12 cellular contexts compared by ENCODE assay signal in the genomic region with DNA sequence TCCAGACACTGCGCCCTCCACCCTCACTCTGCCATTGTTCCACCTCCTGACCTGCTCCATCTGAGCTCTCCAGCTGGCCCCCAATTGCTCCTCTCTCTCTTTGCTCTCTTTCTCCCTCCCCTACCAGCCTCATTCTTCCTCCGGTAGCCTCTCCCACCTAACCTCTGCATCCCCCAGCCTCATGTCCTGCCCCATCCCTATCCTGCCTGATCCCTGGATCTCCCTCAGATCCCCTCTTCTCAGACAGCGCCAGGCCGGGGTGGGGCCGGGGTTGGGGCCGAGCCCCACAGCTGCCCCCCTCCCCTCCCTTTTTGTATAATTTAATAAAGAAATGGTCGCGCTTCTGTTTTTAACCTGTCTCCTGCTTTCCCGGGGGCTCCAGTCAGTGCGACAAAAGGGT. TPM values are rescaled to one million over a fixed set of nuclear protein-coding genes. Genes with fewer than 3 reads are reported as not detected.
DNase-seq lines count a peak whose midpoint lies in the region; ATAC-seq and TF ChIP-seq lines count a peak whose summit lies in the region.
"Had no signal": no experiment of that assay in that cellular context is flagged by ENCODE, and none has a peak within 500 bp of the region (broad histone marks: within the 10 kb centered on the region; RNA-seq: fewer than 3 reads in every experiment).

No MANE protein-coding gene starts in this region.

- peaks cover 28% of the 10 kb centered on the region for H3K36me3 Mint-ChIP-seq in activated CD8-positive, alpha-beta memory T cell treated with anti-CD3 and anti-CD28 coated beads, Interleukin-2, amount 10 ng/mL, durations not matched to agents 7 days and 5 days
- H3K36me3 Mint-ChIP-seq in brain: peaks cover 32% of the 10 kb centered on the region
- H3K36me3 Mint-ChIP-seq in stimulated activated effector memory CD8-positive, alpha-beta T cell treated with anti-CD3 and anti-CD28 coated beads, Interleukin-12 subunit alpha, Interleukin-12 subunit beta, amount 100 ng/mL, for 72 hours: peaks cover 92% of the 10 kb centered on the region

- no peak for TF ChIP-seq CTCF in brain (conservative IDR thresholded peaks at IDR 0.05)

- CTCF ChIA-PET in activated CD8-positive, alpha-beta memory T cell treated with anti-CD3 and anti-CD28 coated beads, Interleukin-2, amount 10 ng/mL, durations not matched to agents 7 days and 5 days (lab: Charles Lee): interaction anchor here (1.3 to 6.5 kb wide), 4 partner anchors 9 to 102 kb away, joined by 4 to 108 read pairs (median 54); partner anchors contain the start of genes MLF2, SPSB2 and ZNF384

- H3K4me1 Mint-ChIP-seq in activated CD8-positive, alpha-beta memory T cell treated with anti-CD3 and anti-CD28 coated beads, Interleukin-2, amount 10 ng/mL, durations not matched to agents 7 days and 5 days: peaks cover 44% of the 10 kb centered on the region
- H3K4me1 Mint-ChIP-seq in brain: peaks cover 64% of the 10 kb centered on the region
- H3K4me1 Mint-ChIP-seq in stimulated activated effector memory CD8-positive, alpha-beta T cell treated with anti-CD3 and anti-CD28 coated beads, Interleukin-12 subunit alpha, Interleukin-12 subunit beta, amount 100 ng/mL, for 72 hours: peaks cover 71% of the 10 kb centered on the region

- H3K9me3 Mint-ChIP-seq in activated CD8-positive, alpha-beta memory T cell treated with anti-CD3 and anti-CD28 coated beads, Interleukin-2, amount 10 ng/mL, durations not matched to agents 7 days and 5 days (ENCODE audit: low read depth): no peaks in the 10 kb centered on the region
- H3K9me3 Mint-ChIP-seq in brain: peaks cover 0 to 4% (median 0%) of the 10 kb centered on the region in 5 experiments
- H3K9me3 Mint-ChIP-seq in stimulated activated effector memory CD8-positive, alpha-beta T cell treated with anti-CD3 and anti-CD28 coated beads, Interleukin-12 subunit alpha, Interleukin-12 subunit beta, amount 100 ng/mL, for 72 hours: no peaks in the 10 kb centered on the region

- peaks cover 3% of the 10 kb centered on the region for H3K27me3 Mint-ChIP-seq in activated CD8-positive, alpha-beta memory T cell treated with anti-CD3 and anti-CD28 coated beads, Interleukin-2, amount 10 ng/mL, durations not matched to agents 7 days and 5 days
- H3K27me3 Mint-ChIP-seq in brain: peaks cover 12% of the 10 kb centered on the region

- no peak overlapping the region for H3K4me3 Mint-ChIP-seq in activated CD8-positive, alpha-beta memory T cell treated with anti-CD3 and anti-CD28 coated beads, Interleukin-2, amount 10 ng/mL, durations not matched to agents 7 days and 5 days
- H3K4me3 Mint-ChIP-seq in brain: peak overlapping the region in 4 of 5 experiments; percentile 41 to 76 (median 66)
- peak overlapping the region; percentile 88 for H3K4me3 Mint-ChIP-seq in stimulated activated effector memory CD8-positive, alpha-beta T cell treated with anti-CD3 and anti-CD28 coated beads, Interleukin-12 subunit alpha, Interleukin-12 subunit beta, amount 100 ng/mL, for 72 hours

- ATAC-seq in activated CD8-positive, alpha-beta memory T cell treated with anti-CD3 and anti-CD28 coated beads, Interleukin-2, amount 10 ng/mL, durations not matched to agents 7 days and 5 days: no peak
- no peak for ATAC-seq in stimulated activated effector memory CD8-positive, alpha-beta T cell treated with anti-CD3 and anti-CD28 coated beads, Interleukin-12 subunit alpha, Interleukin-12 subunit beta, amount 100 ng/mL, for 72 hours

- no peak for DNase-seq in activated CD8-positive, alpha-beta memory T cell treated with anti-CD3 and anti-CD28 coated beads, Interleukin-2, amount 10 ng/mL, durations not matched to agents 7 days and 5 days
- no peak for DNase-seq in activated CD8-positive, alpha-beta memory T cell treated with anti-CD3 and anti-CD28 coated beads, Interleukin-2, amount 50 U/mL, for 4 hours
- DNase-seq in stimulated activated effector memory CD8-positive, alpha-beta T cell treated with anti-CD3 and anti-CD28 coated beads, Interleukin-12 subunit alpha, Interleukin-12 subunit beta, amount 100 ng/mL, for 72 hours (ENCODE audit: low spot score in 2 of 2): no peak
- DNase-seq in NCI-H82 (lab: John Stamatoyannopoulos, UW) (no peak), SHP77 treated with DMSO at 0.1 percent for 48 hours (lab: John Stamatoyannopoulos, UW) (no peak)
- DNase-seq: DMS153, foreskin melanocyte, spleen had no signal

- H3K27ac Mint-ChIP-seq in activated CD8-positive, alpha-beta memory T cell treated with anti-CD3 and anti-CD28 coated beads, Interleukin-2, amount 10 ng/mL, durations not matched to agents 7 days and 5 days: peak overlapping the region; percentile 90
- peak overlapping the region; percentile 73 to 95 (median 82) for H3K27ac Mint-ChIP-seq in brain
- H3K27ac Mint-ChIP-seq in stimulated activated effector memory CD8-positive, alpha-beta T cell treated with anti-CD3 and anti-CD28 coated beads, Interleukin-12 subunit alpha, Interleukin-12 subunit beta, amount 100 ng/mL, for 72 hours: peak overlapping the region; percentile 94

RNA-seq across cellular contexts. Expression of gene LAG3, which starts 1.7 kb away (rescaled TPM):
- total RNA-seq in activated CD8-positive, alpha-beta memory T cell treated with anti-CD3 and anti-CD28 coated beads, Interleukin-2, amount 10 ng/mL, durations not matched to agents 7 days and 5 days: 100 to 1,000 TPM; 320 to 420 TPM
- polyA plus RNA-seq in brain (ENCODE audit: insufficient read depth, low read depth, low replicate concordance): 0.81 TPM
- total RNA-seq: kidney epithelial cell, M059J had no signal

RNA-seq across cellular contexts. Expression of gene PTMS, which starts 4.4 kb away (rescaled TPM):
- total RNA-seq in activated CD8-positive, alpha-beta memory T cell treated with anti-CD3 and anti-CD28 coated beads, Interleukin-2, amount 10 ng/mL, durations not matched to agents 7 days and 5 days: 100 to 1,000 TPM; 131 to 142 TPM
- polyA plus RNA-seq in brain (ENCODE audit: insufficient read depth, low read depth, low replicate concordance): 1,278 TPM

RNA-seq across cellular contexts. Expression of gene MLF2, which starts 17.7 kb away (rescaled TPM):
- 100 to 1,000 TPM; 102 to 113 TPM for total RNA-seq in activated CD8-positive, alpha-beta memory T cell treated with anti-CD3 and anti-CD28 coated beads, Interleukin-2, amount 10 ng/mL, durations not matched to agents 7 days and 5 days
- 293 TPM for polyA plus RNA-seq in brain (ENCODE audit: insufficient read depth, low read depth, low replicate concordance)

RNA-seq across cellular contexts. Expression of gene CD4, which starts 18.7 kb away (rescaled TPM):
- 1 to 10 TPM in 1 of 2 experiments, under 1 TPM in 1; 0.82 to 1.8 TPM for total RNA-seq in activated CD8-positive, alpha-beta memory T cell treated with anti-CD3 and anti-CD28 coated beads, Interleukin-2, amount 10 ng/mL, durations not matched to agents 7 days and 5 days
- polyA plus RNA-seq in brain (ENCODE audit: insufficient read depth, low read depth, low replicate concordance): 13.7 TPM
- total RNA-seq: dermis microvascular lymphatic vessel endothelial cell, M059J had no signal

RNA-seq across cellular contexts. Expression of gene COPS7A, which starts 46.8 kb away (rescaled TPM):
- total RNA-seq in activated CD8-positive, alpha-beta memory T cell treated with anti-CD3 and anti-CD28 coated beads, Interleukin-2, amount 10 ng/mL, durations not matched to agents 7 days and 5 days: 10 to 100 TPM; 28.2 to 30.0 TPM
- 77.8 TPM for polyA plus RNA-seq in brain (ENCODE audit: insufficient read depth, low read depth, low replicate concordance)
